Comparison of ENCODE assay signal across 2 cellular contexts in genomic region chr4:5757954-5758353, GRCh38.
TF ChIP-seq lines count a peak whose summit lies in the region.

No MANE protein-coding gene starts in this region.

TF ChIP-seq in A549, 52 proteins besides CTCF, POLR2A, EP300 and RAD21:
- no peak for TF ChIP-seq RFX5 (IDR thresholded peaks at IDR 0.05)
- no peak for TF ChIP-seq RNF2 (IDR thresholded peaks at IDR 0.05; ENCODE audit: borderline replicate concordance, low read depth)
- no peak for TF ChIP-seq FOSL2 (IDR thresholded peaks at IDR 0.05)
- TF ChIP-seq FOSL2 (CRISPR knock-in tag; IDR thresholded peaks at IDR 0.05), result no peak
- no peak for TF ChIP-seq EHMT2 (IDR thresholded peaks at IDR 0.05; ENCODE audit: low read depth)
- no peak for TF ChIP-seq HDAC2 (IDR thresholded peaks at IDR 0.05)
- TF ChIP-seq ZSCAN20 (CRISPR knock-in tag; IDR thresholded peaks at IDR 0.05), result no peak
- no peak for TF ChIP-seq BCL3 (IDR thresholded peaks at IDR 0.05)
- TF ChIP-seq NR3C1 (IDR thresholded peaks at IDR 0.05), result no peak
- TF ChIP-seq USF2 (IDR thresholded peaks at IDR 0.05), result no peak
- no peak for TF ChIP-seq HOXB13 (CRISPR knock-in tag; IDR thresholded peaks at IDR 0.05; ENCODE audit: low read depth)
- no peak for TF ChIP-seq ELK1 (IDR thresholded peaks at IDR 0.05; ENCODE audit: low read depth, low read length)
- no peak for TF ChIP-seq PBX3 (IDR thresholded peaks at IDR 0.05)
- no peak for TF ChIP-seq FOSB (CRISPR knock-in tag; IDR thresholded peaks at IDR 0.05)
- no peak for TF ChIP-seq ZNF302 (CRISPR knock-in tag; IDR thresholded peaks at IDR 0.05)
- TF ChIP-seq CHD2 (IDR thresholded peaks at IDR 0.05; ENCODE audit: low read length, partially characterized antibody), result no peak
- TF ChIP-seq ZFP36 (IDR thresholded peaks at IDR 0.05; ENCODE audit: borderline replicate concordance, partially characterized antibody), result no peak
- no peak for TF ChIP-seq SREBF2 (IDR thresholded peaks at IDR 0.05)
- no peak for TF ChIP-seq NPAS2 (CRISPR knock-in tag; IDR thresholded peaks at IDR 0.05; ENCODE audit: borderline replicate concordance)
- TF ChIP-seq FOXS1 (CRISPR knock-in tag; IDR thresholded peaks at IDR 0.05), result no peak
- no peak for TF ChIP-seq ZC3H11A (IDR thresholded peaks at IDR 0.05)

TF ChIP-seq in GM23338, 12 proteins besides CTCF, POLR2A, EP300 and RAD21:
- no peak for TF ChIP-seq ETS1 (IDR thresholded peaks at IDR 0.05)
- no peak for TF ChIP-seq ZNF114 (CRISPR knock-in tag; IDR thresholded peaks at IDR 0.05)
- no peak for TF ChIP-seq NANOG (IDR thresholded peaks at IDR 0.05; ENCODE audit: borderline replicate concordance)
- TF ChIP-seq REST (IDR thresholded peaks at IDR 0.05; ENCODE audit: unreplicated experiment), result no peak
- no peak for TF ChIP-seq POLR2AphosphoS5 (IDR thresholded peaks at IDR 0.05; ENCODE audit: low read depth)
- no peak for TF ChIP-seq EZH2phosphoT487 (IDR thresholded peaks at IDR 0.05; ENCODE audit: unreplicated experiment)
- no peak for TF ChIP-seq ZNF331 (CRISPR knock-in tag; IDR thresholded peaks at IDR 0.05; ENCODE audit: low read depth)
- no peak for TF ChIP-seq EZH2 (IDR thresholded peaks at IDR 0.05; ENCODE audit: low read depth, unreplicated experiment)
- TF ChIP-seq ZNF462 (CRISPR knock-in tag; IDR thresholded peaks at IDR 0.05), result no peak
- TF ChIP-seq CREB1 (CRISPR knock-in tag; IDR thresholded peaks at IDR 0.05; ENCODE audit: low read depth), result no peak
- no peak for TF ChIP-seq STAT1 (IDR thresholded peaks at IDR 0.05; ENCODE audit: unreplicated experiment)
- no peak for TF ChIP-seq JUNB (IDR thresholded peaks at IDR 0.05; ENCODE audit: unreplicated experiment)
